28 cellular contexts compared by ENCODE assay signal in genomic region chr18:37497836-37498518, GRCh38.
"Had no signal": no experiment of that assay in that cellular context is flagged by ENCODE, and none has a peak within 500 bp of the region (broad histone marks: within the 10 kb centered on the region; RNA-seq: fewer than 3 reads in every experiment).

No MANE protein-coding gene starts in this region.

- DNase-seq: cortex of kidney; effector CD4-positive, alpha-beta T cell; foreskin melanocyte; glutamatergic neuron; heart right ventricle; hippocampal formation; immature natural killer cell; islet precursor cell; kidney glomerular epithelial cell; left colon; left ventricle myocardium superior; lower lobe of right lung; natural killer cell; occipital lobe; ovary; psoas muscle; right cardiac atrium; sigmoid colon; stimulated activated CD4-positive, alpha-beta T cell treated with anti-CD3 and anti-CD28 coated beads, Interleukin-2, amount 100 ng/mL, for 24 hours; stimulated activated CD4-positive, alpha-beta T cell treated with anti-CD3 and anti-CD28 coated beads, Interleukin-4, amount 100 ng/mL, for 24 hours; stimulated activated naive CD4-positive, alpha-beta T cell treated with Interleukin-2 at 50 U/mL for 16 hours; stomach; thyroid gland had no signal

- H3K9me3 ChIP-seq: esophagus muscularis mucosa, heart right ventricle, lower lobe of right lung, ovary, psoas muscle, sigmoid colon, stomach, thyroid gland had no signal

- H3K27me3 ChIP-seq: ovary, thyroid gland had no signal

- H3K36me3 ChIP-seq: esophagus muscularis mucosa, heart right ventricle, lower lobe of right lung, ovary, sigmoid colon, stomach, thyroid gland had no signal

- H3K36me3 Mint-ChIP-seq: immature natural killer cell; memory B cell; natural killer cell; stimulated activated effector memory CD8-positive, alpha-beta T cell treated with anti-CD3 and anti-CD28 coated beads, Interleukin-12 subunit alpha, Interleukin-12 subunit beta, amount 100 ng/mL, for 72 hours; type B pancreatic cell had no signal

- H3K4me3 ChIP-seq: esophagus muscularis mucosa, heart right ventricle, lower lobe of right lung, ovary, psoas muscle, sigmoid colon, stomach, thyroid gland had no signal

- H3K27ac ChIP-seq: epithelial cell of prostate, esophagus muscularis mucosa, heart right ventricle, lower lobe of right lung, ovary, psoas muscle, sigmoid colon, stomach, thyroid gland had no signal

- H3K27ac Mint-ChIP-seq: immature natural killer cell; memory B cell; natural killer cell; stimulated activated effector memory CD8-positive, alpha-beta T cell treated with anti-CD3 and anti-CD28 coated beads, Interleukin-12 subunit alpha, Interleukin-12 subunit beta, amount 100 ng/mL, for 72 hours; type B pancreatic cell had no signal

- H3K4me1 Mint-ChIP-seq: immature natural killer cell; memory B cell; natural killer cell; stimulated activated effector memory CD8-positive, alpha-beta T cell treated with anti-CD3 and anti-CD28 coated beads, Interleukin-12 subunit alpha, Interleukin-12 subunit beta, amount 100 ng/mL, for 72 hours had no signal

- ATAC-seq: heart right ventricle; left colon; left ventricle myocardium superior; lower lobe of right lung; natural killer cell; psoas muscle; right cardiac atrium; stimulated activated effector memory CD8-positive, alpha-beta T cell treated with anti-CD3 and anti-CD28 coated beads, Interleukin-12 subunit alpha, Interleukin-12 subunit beta, amount 100 ng/mL, for 72 hours had no signal

- H3K4me1 ChIP-seq: heart right ventricle, lower lobe of right lung, psoas muscle, sigmoid colon, stomach, thyroid gland had no signal

- H3K4me3 Mint-ChIP-seq: immature natural killer cell; memory B cell; natural killer cell; stimulated activated effector memory CD8-positive, alpha-beta T cell treated with anti-CD3 and anti-CD28 coated beads, Interleukin-12 subunit alpha, Interleukin-12 subunit beta, amount 100 ng/mL, for 72 hours; type B pancreatic cell had no signal

- H3K9me3 Mint-ChIP-seq: memory B cell, type B pancreatic cell had no signal
